ENCODE assay signal across 16 cellular contexts in genomic region chr12:54329756-54330155, GRCh38. TPM values are rescaled to one million over a fixed set of nuclear protein-coding genes. Genes with fewer than 3 reads are reported as not detected.
DNase-seq lines count a peak whose midpoint lies in the region; ATAC-seq and TF ChIP-seq lines count a peak whose summit lies in the region.
"Had no signal": no experiment of that assay in that cellular context is flagged by ENCODE, and none has a peak within 500 bp of the region (broad histone marks: within the 10 kb centered on the region; RNA-seq: fewer than 3 reads in every experiment).

No MANE protein-coding gene starts in this region.

- peaks cover 48% of the 10 kb centered on the region for H3K36me3 ChIP-seq in RWPE2 (ENCODE audit: low read depth)
- no peaks in the 10 kb centered on the region for H3K36me3 ChIP-seq in smooth muscle cell (ENCODE audit: low read depth)
- H3K36me3 ChIP-seq: adrenal gland, pancreas had no signal

- peak overlapping the region; percentile 30 for H3K4me2 ChIP-seq in smooth muscle cell

- H3K4me3 ChIP-seq in RWPE2 (ENCODE audit: severe bottlenecking), result no peak overlapping the region
- no peak overlapping the region for H3K4me3 ChIP-seq in smooth muscle cell
- H3K4me3 ChIP-seq: adrenal gland, pancreas had no signal

- no peak for DNase-seq in activated naive CD4-positive, alpha-beta T cell treated with anti-CD3 and anti-CD28 coated beads, Interleukin-2, amount 50 U/mL, for 72 hours (ENCODE audit: low spot score in 2 of 2)
- no peak for DNase-seq in activated naive CD4-positive, alpha-beta T cell (lab: John Stamatoyannopoulos, UW)
- DNase-seq in RWPE2 (ENCODE audit: low spot score), result no peak
- DNase-seq in kidney tubule cell (ENCODE audit: low spot score), result peak; percentile 30
- DNase-seq in smooth muscle cell (lab: John Stamatoyannopoulos, UW; ENCODE audit: unreplicated experiment), result no peak
- no peak for DNase-seq in NCI-H748 (lab: John Stamatoyannopoulos, UW; ENCODE audit: unreplicated experiment)
- DNase-seq: adrenal gland; effector CD4-positive, alpha-beta T cell; Karpas-422; NCI-H2107; pancreas; T-helper 1 cell had no signal

- 71% methylated on average over 5 of the region's 5 CpGs for WGBS in smooth muscle cell (ENCODE audit: low lambda C conversion rate)

- H3K9me3 Mint-ChIP-seq in activated naive CD4-positive, alpha-beta T cell treated with anti-CD3 and anti-CD28 coated beads, Interleukin-2, amount 50 U/mL, for 72 hours, result no peaks in the 10 kb centered on the region

- no peak for TF ChIP-seq CTCF in RWPE2 (IDR thresholded peaks at IDR 0.05; ENCODE audit: poor library complexity, severe bottlenecking)
- TF ChIP-seq CTCF in smooth muscle cell (IDR thresholded peaks at IDR 0.05; ENCODE audit: borderline replicate concordance, insufficient read depth, poor library complexity, severe bottlenecking), result no peak

- no peak for ATAC-seq in activated naive CD4-positive, alpha-beta T cell treated with anti-CD3 and anti-CD28 coated beads, Interleukin-2, amount 50 U/mL, for 72 hours
- ATAC-seq in RWPE2 (ENCODE audit: low read depth), result no peak
- ATAC-seq in HG02884 (IDR thresholded peaks at IDR 0.05; ENCODE audit: unreplicated experiment), result no peak
- ATAC-seq in GM18511 (IDR thresholded peaks at IDR 0.05; ENCODE audit: unreplicated experiment), result no peak
- ATAC-seq: left lobe of liver, pancreas had no signal

- H3K9me3 ChIP-seq in RWPE2 (ENCODE audit: severe bottlenecking) (no peaks in the 10 kb centered on the region), smooth muscle cell (replicated peaks; ENCODE audit: low read depth) (no peaks in the 10 kb centered on the region)
- H3K9me3 ChIP-seq: adrenal gland, pancreas had no signal

- H3K27ac ChIP-seq in RWPE2 (ENCODE audit: poor library complexity, severe bottlenecking) (peak overlapping the region; percentile 58), smooth muscle cell (ENCODE audit: low read depth) (no peak overlapping the region)
- H3K27ac ChIP-seq: adrenal gland, pancreas had no signal

- no peaks in the 10 kb centered on the region for H3F3A ChIP-seq in smooth muscle cell (ENCODE audit: low read depth)

- no peak overlapping the region for H3K9ac ChIP-seq in smooth muscle cell (ENCODE audit: low read depth)

- H3K4me1 ChIP-seq in RWPE2 (ENCODE audit: insufficient read depth, poor library complexity, severe bottlenecking) (peaks cover 48% of the 10 kb centered on the region), smooth muscle cell (ENCODE audit: low read depth) (peaks cover 14% of the 10 kb centered on the region)

- peaks cover 90% of the 10 kb centered on the region for H3K79me2 ChIP-seq in smooth muscle cell (ENCODE audit: low read depth)

- H3K27me3 ChIP-seq in RWPE2 (ENCODE audit: insufficient read depth, poor library complexity, severe bottlenecking) (no peaks in the 10 kb centered on the region), smooth muscle cell (ENCODE audit: low read depth) (no peaks in the 10 kb centered on the region)
- H3K27me3 ChIP-seq: adrenal gland, pancreas had no signal

- H2AFZ ChIP-seq in smooth muscle cell (ENCODE audit: low read depth), result no peak overlapping the region

- H4K20me1 ChIP-seq in smooth muscle cell (ENCODE audit: low read depth), result peaks cover 51% of the 10 kb centered on the region

- H3K36me3 Mint-ChIP-seq in activated naive CD4-positive, alpha-beta T cell treated with anti-CD3 and anti-CD28 coated beads, Interleukin-2, amount 50 U/mL, for 72 hours, result peaks cover 6 to 12% of the 10 kb centered on the region in 2 donors

- peak overlapping the region; percentile 55 to 70 for H3K27ac Mint-ChIP-seq in activated naive CD4-positive, alpha-beta T cell treated with anti-CD3 and anti-CD28 coated beads, Interleukin-2, amount 50 U/mL, for 72 hours

RNA-seq across cellular contexts. Expression of gene COPZ1, which starts 4.8 kb away (rescaled TPM):
- 100 to 1,000 TPM in 1 of 2 donors, 10 to 100 TPM in 1; 99.1 to 101 TPM for total RNA-seq in activated naive CD4-positive, alpha-beta T cell treated with anti-CD3 and anti-CD28 coated beads, Interleukin-2, amount 50 U/mL, for 72 hours
- total RNA-seq in smooth muscle cell, result 147 and 163 TPM in 2 replicates
- polyA plus RNA-seq in smooth muscle cell, result 214 and 219 TPM in 2 replicates

RNA-seq across cellular contexts. Expression of gene NFE2, which starts 28.9 kb away (rescaled TPM):
- total RNA-seq in activated naive CD4-positive, alpha-beta T cell treated with anti-CD3 and anti-CD28 coated beads, Interleukin-2, amount 50 U/mL, for 72 hours, result under 1 TPM in 1 of 2 donors, not detected in 1; 0.20 TPM
- total RNA-seq in smooth muscle cell, result 0.13 TPM in 1 of 2 replicates, not detected in the other
- 0.24 and 1.9 TPM in 2 replicates for polyA plus RNA-seq in smooth muscle cell
- total RNA-seq: glomerular endothelial cell had no signal

RNA-seq across cellular contexts. Expression of gene GPR84, which starts 34.5 kb away (rescaled TPM):
- total RNA-seq in activated naive CD4-positive, alpha-beta T cell treated with anti-CD3 and anti-CD28 coated beads, Interleukin-2, amount 50 U/mL, for 72 hours, result 1 to 10 TPM; 2.0 to 4.1 TPM
- 0.09 and 0.13 TPM in 2 replicates for total RNA-seq in smooth muscle cell
- 0.46 TPM in 1 of 2 replicates, not detected in the other for polyA plus RNA-seq in smooth muscle cell
- total RNA-seq: glomerular endothelial cell, left lobe of liver had no signal

RNA-seq across cellular contexts. Expression of gene HNRNPA1, which starts 49.2 kb away (rescaled TPM):
- 1,000 to 10,000 TPM; 1,446 to 2,174 TPM for total RNA-seq in activated naive CD4-positive, alpha-beta T cell treated with anti-CD3 and anti-CD28 coated beads, Interleukin-2, amount 50 U/mL, for 72 hours
- 378 and 483 TPM in 2 replicates for total RNA-seq in smooth muscle cell
- polyA plus RNA-seq in smooth muscle cell, result 440 and 451 TPM in 2 replicates

RNA-seq across cellular contexts. Expression of gene CBX5, which starts 49.8 kb away (rescaled TPM):
- 100 to 1,000 TPM; 115 to 169 TPM for total RNA-seq in activated naive CD4-positive, alpha-beta T cell treated with anti-CD3 and anti-CD28 coated beads, Interleukin-2, amount 50 U/mL, for 72 hours
- 58.9 and 67.4 TPM in 2 replicates for total RNA-seq in smooth muscle cell
- 25.0 and 26.1 TPM in 2 replicates for polyA plus RNA-seq in smooth muscle cell
